ENCODE assay signal across 1 cellular context in genomic region chr6:166826264-166826663, GRCh38.
TF ChIP-seq lines count a peak whose summit lies in the region.

No MANE protein-coding gene starts in this region.

TF ChIP-seq in SK-N-SH, 30 proteins besides CTCF, POLR2A, EP300 and RAD21 (continued from another document):
- no peak for TF ChIP-seq USF2 (IDR thresholded peaks at IDR 0.05; ENCODE audit: borderline replicate concordance, low read depth, low read length)
